ENCODE assay signal across 12 cellular contexts in genomic region chr14:30227871-30228270, GRCh38.
A peak's percentile ranks its signal among the peaks of the same experiment; 100 is the strongest.
DNase-seq lines count a peak whose midpoint lies in the region; ATAC-seq and TF ChIP-seq lines count a peak whose summit lies in the region.
"Had no signal": no experiment of that assay in that cellular context is flagged by ENCODE, and none has a peak within 500 bp of the region (broad histone marks: within the 10 kb centered on the region; RNA-seq: fewer than 3 reads in every experiment).

No MANE protein-coding gene starts in this region.

- H3K9me3 Mint-ChIP-seq in nephron (no peaks in the 10 kb centered on the region), type B pancreatic cell (no peaks in the 10 kb centered on the region)
- H3K9me3 Mint-ChIP-seq in activated T-cell treated with anti-CD3 and anti-CD28 coated beads, Interleukin-2, amount 50 U/mL, for 72 hours = peaks cover 0 to 7% of the 10 kb centered on the region in 2 donors

- no peak for DNase-seq in AG04450 (ENCODE audit: low read depth, low spot score)
- peak; percentile 15 for DNase-seq in NCI-H460 (ENCODE audit: extremely low read depth, low read depth)
- DNase-seq in type B pancreatic cell (ENCODE audit: extremely low spot score, unreplicated experiment) = no peak
- no peak for DNase-seq in retina
- no peak for DNase-seq in activated T-cell treated with anti-CD3 and anti-CD28 coated beads, Interleukin-2, amount 50 U/mL, for 72 hours
- no peak for DNase-seq in central memory CD4-positive, alpha-beta T cell
- DNase-seq: activated CD8-positive, alpha-beta memory T cell treated with anti-CD3 and anti-CD28 coated beads, Interleukin-2, amount 50 U/mL, for 48 hours; NCI-H524 treated with DMSO at 0.1 percent for 48 hours; T-helper 17 cell had no signal

- no peaks in the 10 kb centered on the region for H3K36me3 Mint-ChIP-seq in nephron (ENCODE audit: low read depth)
- H3K36me3 Mint-ChIP-seq in type B pancreatic cell = no peaks in the 10 kb centered on the region
- H3K36me3 Mint-ChIP-seq in activated T-cell treated with anti-CD3 and anti-CD28 coated beads, Interleukin-2, amount 50 U/mL, for 72 hours (ENCODE audit: insufficient read depth in 2 of 2) = no peaks in the 10 kb centered on the region

- WGBS in esophagus, 2 donors = 23 to 34% methylated on average over 2 of the region's 2 CpGs

- no peaks in the 10 kb centered on the region for H3K36me3 ChIP-seq in esophagus (ENCODE audit: control insufficient read depth in 2 of 2, insufficient read depth in 2 of 2, low read length in 1 of 2)

- H3K4me1 Mint-ChIP-seq in nephron = peaks cover 25% of the 10 kb centered on the region
- peaks cover 4% of the 10 kb centered on the region for H3K4me1 Mint-ChIP-seq in type B pancreatic cell (ENCODE audit: unreplicated experiment)
- H3K4me1 Mint-ChIP-seq in activated T-cell treated with anti-CD3 and anti-CD28 coated beads, Interleukin-2, amount 50 U/mL, for 72 hours (ENCODE audit: low read depth) = no peaks in the 10 kb centered on the region
- H3K4me1 Mint-ChIP-seq: T-helper 17 cell had no signal

- no peak for TF ChIP-seq CTCF in AG04450 (IDR thresholded peaks at IDR 0.05; ENCODE audit: low read depth, low read length)
- no peak for TF ChIP-seq CTCF in nephron (IDR thresholded peaks at IDR 0.05; ENCODE audit: unreplicated experiment in 3 of 3)
- TF ChIP-seq CTCF in type B pancreatic cell (conservative IDR thresholded peaks at IDR 0.05) = no peak

- H3K9me3 ChIP-seq in AG04450 (ENCODE audit: control insufficient read depth, insufficient read depth, low read length) (no peaks in the 10 kb centered on the region), esophagus (ENCODE audit: control insufficient read depth in 2 of 2, insufficient read depth in 1 of 2, low read depth in 1 of 2, low read length in 1 of 2) (no peaks in the 10 kb centered on the region)

- H3K27me3 Mint-ChIP-seq in nephron (ENCODE audit: low read depth) = no peaks in the 10 kb centered on the region
- peaks cover 5% of the 10 kb centered on the region for H3K27me3 Mint-ChIP-seq in type B pancreatic cell
- no peaks in the 10 kb centered on the region for H3K27me3 Mint-ChIP-seq in activated T-cell treated with anti-CD3 and anti-CD28 coated beads, Interleukin-2, amount 50 U/mL, for 72 hours (ENCODE audit: low read depth)
- H3K27me3 Mint-ChIP-seq: T-helper 17 cell had no signal

- POLR2A ChIA-PET in AG04450 (lab: Yijun Ruan, JAX) = interaction anchor here (0.9 kb wide), 1 partner anchor 34 kb away, joined by 5 read pairs; no protein-coding TSS in a partner anchor

- CTCF ChIA-PET in AG04450 (lab: Charles Lee) = interaction anchor here (8.3 kb wide), 1 partner anchor 43 kb away, joined by 82 read pairs; no protein-coding TSS in a partner anchor

- H3K27ac Mint-ChIP-seq in nephron (peak overlapping the region in 2 of 3 experiments; percentile 3 to 52), type B pancreatic cell (no peak overlapping the region)
- no peak overlapping the region for H3K27ac Mint-ChIP-seq in activated T-cell treated with anti-CD3 and anti-CD28 coated beads, Interleukin-2, amount 50 U/mL, for 72 hours
- H3K27ac Mint-ChIP-seq: T-helper 17 cell had no signal

- H3K27ac ChIP-seq in AG04450 (ENCODE audit: low read depth, low read length) (peak overlapping the region; percentile 47), esophagus (ENCODE audit: low read depth in 2 of 2, low read length in 1 of 2) (peak overlapping the region; percentile 37 to 40)
- H3K27ac ChIP-seq: KMS-11 had no signal

- no peak overlapping the region for H3K4me3 Mint-ChIP-seq in nephron
- H3K4me3 Mint-ChIP-seq in type B pancreatic cell = no peak overlapping the region
- no peak overlapping the region for H3K4me3 Mint-ChIP-seq in activated T-cell treated with anti-CD3 and anti-CD28 coated beads, Interleukin-2, amount 50 U/mL, for 72 hours
- H3K4me3 Mint-ChIP-seq: T-helper 17 cell had no signal

- no peaks in the 10 kb centered on the region for H3K27me3 ChIP-seq in AG04450 (ENCODE audit: control insufficient read depth, insufficient read depth, low read length)
- H3K27me3 ChIP-seq in esophagus (ENCODE audit: control insufficient read depth in 1 of 2, insufficient read depth in 2 of 2, low read length in 2 of 2) = no peaks in the 10 kb centered on the region

- ATAC-seq in activated T-cell treated with anti-CD3 and anti-CD28 coated beads, Interleukin-2, amount 50 U/mL, for 72 hours (replicated peaks in 1 of 2) = no peak
- ATAC-seq: T-helper 17 cell had no signal

- no peak overlapping the region for H3K4me3 ChIP-seq in AG04450 (ENCODE audit: low read depth, low read length)
- H3K4me3 ChIP-seq in esophagus (ENCODE audit: low read depth in 1 of 2, low read length in 2 of 2) = no peak overlapping the region

- no peaks in the 10 kb centered on the region for H3K4me1 ChIP-seq in esophagus (ENCODE audit: control insufficient read depth in 2 of 2, insufficient read depth in 2 of 2, low read length in 1 of 2)

Comparison
In these comparisons a context has a peak if more than half of its experiments do, and no peak if none do; other contexts are left out.
1. H3K27ac Mint-ChIP-seq: peak in nephron (2 of 3); none in type B pancreatic cell (single experiment) and activated T-cell treated with anti-CD3 and anti-CD28 coated beads, Interleukin-2, amount 50 U/mL, for 72 hours (single experiment).